Comparison of ENCODE assay signal across 16 cellular contexts in genomic region chr10:85922363-85923129, GRCh38.
DNase-seq lines count a peak whose midpoint lies in the region; ATAC-seq and TF ChIP-seq lines count a peak whose summit lies in the region.
"Had no signal": no experiment of that assay in that cellular context is flagged by ENCODE, and none has a peak within 500 bp of the region (broad histone marks: within the 10 kb centered on the region; RNA-seq: fewer than 3 reads in every experiment).

No MANE protein-coding gene starts in this region.

- in situ Hi-C loops in IMR-90 (cut with MboI; ENCODE audit: low sequenced_read_pairs), result no loop called here

- no peaks in the 10 kb centered on the region for H3K4me1 ChIP-seq in IMR-90 (ENCODE audit: control insufficient read depth, insufficient read depth, low read length)
- peaks cover 28% of the 10 kb centered on the region for H3K4me1 ChIP-seq in vagina
- H3K4me1 ChIP-seq in naive thymus-derived CD4-positive, alpha-beta T cell (ENCODE audit: control insufficient read depth in 2 of 2, insufficient read depth in 2 of 2, low read length in 2 of 2), result no peaks in the 10 kb centered on the region

- H3K27me3 Mint-ChIP-seq in activated CD8-positive, alpha-beta memory T cell treated with anti-CD3 and anti-CD28 coated beads, Interleukin-2, amount 10 ng/mL, durations not matched to agents 7 days and 5 days, result no peaks in the 10 kb centered on the region
- H3K27me3 Mint-ChIP-seq in naive thymus-derived CD4-positive, alpha-beta T cell, result peaks cover 0 to 23% (median 4%) of the 10 kb centered on the region in 5 donors

- WGBS in IMR-90 (ENCODE audit: extremely low coverage in 2 of 2, insufficient read length in 1 of 2), 2 experiments, result 40% methylated on average over 1 of the region's 9 CpGs; no CpG with 5 or more reads in 1 of the 2 experiments

- no peak for ATAC-seq in activated CD8-positive, alpha-beta memory T cell treated with anti-CD3 and anti-CD28 coated beads, Interleukin-2, amount 10 ng/mL, durations not matched to agents 7 days and 5 days
- ATAC-seq in IMR-90 (ENCODE audit: low read depth), result no peak
- no peak for ATAC-seq in naive thymus-derived CD4-positive, alpha-beta T cell

- H3K27me3 ChIP-seq in IMR-90 (ENCODE audit: control insufficient read depth, insufficient read depth, low read length) (no peaks in the 10 kb centered on the region), vagina (no peaks in the 10 kb centered on the region)
- H3K27me3 ChIP-seq in naive thymus-derived CD4-positive, alpha-beta T cell (ENCODE audit: control insufficient read depth in 2 of 2, insufficient read depth in 2 of 2, low read length in 2 of 2), result no peaks in the 10 kb centered on the region

- H4K8ac ChIP-seq in IMR-90 (ENCODE audit: low read depth in 2 of 2, low read length in 2 of 2), result no peak overlapping the region

- TF ChIP-seq POLR2A in IMR-90 (IDR thresholded peaks at IDR 0.05; ENCODE audit: low read depth, low read length) (no peak), vagina (IDR thresholded peaks at IDR 0.05) (no peak)

- no peak for TF ChIP-seq CTCF in IMR-90 (conservative IDR thresholded peaks at IDR 0.05; ENCODE audit: low read depth, low read length)
- no peak for TF ChIP-seq CTCF in vagina (IDR thresholded peaks at IDR 0.05)

- no peak overlapping the region for H2BK5ac ChIP-seq in IMR-90 (ENCODE audit: low read depth, low read length, poor library complexity, severe bottlenecking)

- H3K27ac ChIP-seq in IMR-90 (ENCODE audit: insufficient read depth, low read length) (no peak overlapping the region), vagina (peak overlapping the region; percentile 15)
- H3K27ac ChIP-seq in naive thymus-derived CD4-positive, alpha-beta T cell (ENCODE audit: low read depth, low read length), result no peak overlapping the region
- H3K27ac ChIP-seq: C4-2B had no signal

- H3K4ac ChIP-seq in IMR-90 (ENCODE audit: low read depth, low read length), result no peak overlapping the region

- no peaks in the 10 kb centered on the region for H3K9me3 Mint-ChIP-seq in activated CD8-positive, alpha-beta memory T cell treated with anti-CD3 and anti-CD28 coated beads, Interleukin-2, amount 10 ng/mL, durations not matched to agents 7 days and 5 days (ENCODE audit: low read depth)
- peaks cover 0 to 2% (median 0%) of the 10 kb centered on the region in 11 donors for H3K9me3 Mint-ChIP-seq in naive thymus-derived CD4-positive, alpha-beta T cell
- H3K9me3 Mint-ChIP-seq: H9 had no signal

- no peak overlapping the region for H3K27ac Mint-ChIP-seq in activated CD8-positive, alpha-beta memory T cell treated with anti-CD3 and anti-CD28 coated beads, Interleukin-2, amount 10 ng/mL, durations not matched to agents 7 days and 5 days
- H3K27ac Mint-ChIP-seq in naive thymus-derived CD4-positive, alpha-beta T cell, result no peak overlapping the region
- H3K27ac Mint-ChIP-seq: H9 had no signal

- no peak overlapping the region for H2AK5ac ChIP-seq in IMR-90 (ENCODE audit: low read depth, low read length)

- POLR2A ChIA-PET in IMR-90 (lab: Charles Lee; ENCODE audit: unreplicated experiment), result no interaction called here
- POLR2A ChIA-PET in naive thymus-derived CD4-positive, alpha-beta T cell (lab: Charles Lee), result no interaction called here

- H3K9me1 ChIP-seq in IMR-90 (ENCODE audit: insufficient read depth, low read length), result no peaks in the 10 kb centered on the region

- H3K4me2 ChIP-seq in IMR-90 (ENCODE audit: low read depth, low read length), result no peak overlapping the region

- H4K20me1 ChIP-seq in IMR-90 (ENCODE audit: insufficient read depth, low read length), result no peaks in the 10 kb centered on the region

- H3K4me3 ChIP-seq in IMR-90 (ENCODE audit: insufficient read depth, low read depth, low read length) (no peak overlapping the region), vagina (no peak overlapping the region)
- H3K4me3 ChIP-seq in naive thymus-derived CD4-positive, alpha-beta T cell (ENCODE audit: low read length), result no peak overlapping the region

- H2AFZ ChIP-seq in IMR-90 (replicated peaks; ENCODE audit: low read length, poor library complexity), result no peak overlapping the region

- dilution Hi-C loops in IMR-90 (cut with HindIII; ENCODE audit: low sequenced_read_pairs, unreplicated experiment), result no loop called here

- no peak overlapping the region for H3K4me3 Mint-ChIP-seq in activated CD8-positive, alpha-beta memory T cell treated with anti-CD3 and anti-CD28 coated beads, Interleukin-2, amount 10 ng/mL, durations not matched to agents 7 days and 5 days
- H3K4me3 Mint-ChIP-seq in naive thymus-derived CD4-positive, alpha-beta T cell, result no peak overlapping the region
- H3K4me3 Mint-ChIP-seq: H9 had no signal

- no peak overlapping the region for H3K14ac ChIP-seq in IMR-90 (replicated peaks; ENCODE audit: low read depth, low read length)

- no TSS peak for BruUV-seq in IMR-90 (replicated peaks; lab: Mats Ljungman, UMichigan)

- H2BK20ac ChIP-seq in IMR-90 (ENCODE audit: low read depth, low read length), result no peak overlapping the region

- H3K4me1 Mint-ChIP-seq in activated CD8-positive, alpha-beta memory T cell treated with anti-CD3 and anti-CD28 coated beads, Interleukin-2, amount 10 ng/mL, durations not matched to agents 7 days and 5 days, result no peaks in the 10 kb centered on the region
- no peaks in the 10 kb centered on the region for H3K4me1 Mint-ChIP-seq in naive thymus-derived CD4-positive, alpha-beta T cell

- no peaks in the 10 kb centered on the region for H3K36me3 Mint-ChIP-seq in activated CD8-positive, alpha-beta memory T cell treated with anti-CD3 and anti-CD28 coated beads, Interleukin-2, amount 10 ng/mL, durations not matched to agents 7 days and 5 days
- no peaks in the 10 kb centered on the region for H3K36me3 Mint-ChIP-seq in naive thymus-derived CD4-positive, alpha-beta T cell

- no peak overlapping the region for H2BK15ac ChIP-seq in IMR-90 (ENCODE audit: low read depth, low read length)

- no peak overlapping the region for H4K91ac ChIP-seq in IMR-90 (ENCODE audit: insufficient read depth, low read depth, low read length)

- no peak overlapping the region for H3K9ac ChIP-seq in IMR-90 (ENCODE audit: low read depth, low read length)

- no peak overlapping the region for H3K23ac ChIP-seq in IMR-90 (ENCODE audit: low read depth, low read length)

- no peaks in the 10 kb centered on the region for H3K79me1 ChIP-seq in IMR-90 (ENCODE audit: low read depth in 1 of 2, low read length in 2 of 2)

- H2AK9ac ChIP-seq in IMR-90 (replicated peaks; ENCODE audit: low read depth, low read length, poor library complexity), result no peak overlapping the region

- H3K18ac ChIP-seq in IMR-90 (ENCODE audit: low read depth, low read length), result no peak overlapping the region

- no peak for TF ChIP-seq RAD21 in IMR-90 (IDR thresholded peaks at IDR 0.05; ENCODE audit: low read length)

- peak; percentile 2 for DNase-seq in activated CD8-positive, alpha-beta memory T cell treated with anti-CD3 and anti-CD28 coated beads, Interleukin-2, amount 10 ng/mL, durations not matched to agents 7 days and 5 days
- no peak for DNase-seq in activated CD8-positive, alpha-beta memory T cell treated with anti-CD3 and anti-CD28 coated beads, Interleukin-2, amount 50 U/mL, for 4 hours
- DNase-seq in IMR-90 (no peak), left kidney (ENCODE audit: low read depth, low spot score) (peak; percentile 23), vagina (ENCODE audit: extremely low spot score in 2 of 2) (no peak), mucosa of gallbladder (ENCODE audit: low spot score) (no peak)
- DNase-seq in naive thymus-derived CD4-positive, alpha-beta T cell, result no peak
- DNase-seq: DND-41, H9, MM.1S, NCI-H1092 treated with DMSO at 0.1 percent for 48 hours, NCI-H146, NCI-H2029 treated with DMSO at 0.1 percent for 48 hours, NCI-H226, NCI-H524 had no signal

- CTCF ChIA-PET in activated CD8-positive, alpha-beta memory T cell treated with anti-CD3 and anti-CD28 coated beads, Interleukin-2, amount 10 ng/mL, durations not matched to agents 7 days and 5 days (lab: Charles Lee), result no interaction called here
- CTCF ChIA-PET in IMR-90 (lab: Yijun Ruan, JAX), result no interaction called here
- CTCF ChIA-PET in naive thymus-derived CD4-positive, alpha-beta T cell (lab: Charles Lee), result no interaction called here

- no peak overlapping the region for H2BK120ac ChIP-seq in IMR-90 (ENCODE audit: low read depth, low read length)

- intact Hi-C loops in IMR-90 (cut with micrococcal nuclease), result no loop called here
- intact Hi-C loops in vagina (cut with DNase I), result no loop called here
- intact Hi-C loops in naive thymus-derived CD4-positive, alpha-beta T cell (cut with micrococcal nuclease), result no loop called here

- H4K5ac ChIP-seq in IMR-90 (ENCODE audit: low read depth, low read length), result no peak overlapping the region

- H3K9me3 ChIP-seq in IMR-90 (ENCODE audit: control insufficient read depth, insufficient read depth, low read length), result peaks cover 31% of the 10 kb centered on the region
- no peaks in the 10 kb centered on the region for H3K9me3 ChIP-seq in vagina
- no peaks in the 10 kb centered on the region for H3K9me3 ChIP-seq in naive thymus-derived CD4-positive, alpha-beta T cell (ENCODE audit: control insufficient read depth in 2 of 3, low read length in 3 of 3)

- H3K36me3 ChIP-seq in IMR-90 (ENCODE audit: control insufficient read depth, insufficient read depth, low read length) (no peaks in the 10 kb centered on the region), vagina (no peaks in the 10 kb centered on the region)
- H3K36me3 ChIP-seq in naive thymus-derived CD4-positive, alpha-beta T cell (ENCODE audit: control insufficient read depth in 2 of 3, insufficient read depth in 3 of 3, low read length in 3 of 3), result no peaks in the 10 kb centered on the region

- no peak overlapping the region for H3K56ac ChIP-seq in IMR-90 (ENCODE audit: extremely low read depth, insufficient read depth, low read length)

TF ChIP-seq in IMR-90, 13 proteins besides CTCF, POLR2A, EP300 and RAD21:
- TF ChIP-seq MXI1 (IDR thresholded peaks at IDR 0.05; ENCODE audit: borderline replicate concordance, low read depth, low read length) (no peak), MAFK (IDR thresholded peaks at IDR 0.05; ENCODE audit: low read depth, low read length) (peak; percentile 75), CHD1 (IDR thresholded peaks at IDR 0.05; ENCODE audit: low read depth, low read length) (no peak)

Comparison
In these comparisons a context has a peak if more than half of its experiments do, and no peak if none do; other contexts are left out.
1. DNase-seq: peak in activated CD8-positive, alpha-beta memory T cell treated with anti-CD3 and anti-CD28 coated beads, Interleukin-2, amount 10 ng/mL, durations not matched to agents 7 days and 5 days (single experiment) and left kidney (single experiment); none in activated CD8-positive, alpha-beta memory T cell treated with anti-CD3 and anti-CD28 coated beads, Interleukin-2, amount 50 U/mL, for 4 hours (single experiment), IMR-90 (single experiment), vagina (0 of 2), mucosa of gallbladder (single experiment) and naive thymus-derived CD4-positive, alpha-beta T cell (0 of 9).